Comparison of ENCODE assay signal across 9 cellular contexts in the genomic region with DNA sequence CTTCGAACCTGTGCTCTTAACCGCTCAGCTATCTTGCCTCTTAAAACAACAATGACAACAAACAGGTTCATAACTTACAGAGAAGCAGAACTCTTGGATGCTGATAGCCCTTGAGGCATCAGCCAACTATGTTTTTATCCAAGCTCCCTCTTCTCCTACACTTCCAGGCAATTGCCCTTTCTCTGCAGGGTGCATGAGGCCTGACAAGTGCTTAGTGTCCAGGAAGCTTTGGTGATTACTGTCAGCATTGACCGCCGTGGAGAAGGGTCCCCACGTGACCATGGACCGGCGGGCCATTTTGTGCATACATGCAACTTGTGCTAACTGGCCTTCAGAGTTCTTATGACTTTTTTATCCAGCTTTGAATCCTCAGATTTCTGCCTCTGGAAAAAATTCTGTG.
"Had no signal": no experiment of that assay in that cellular context is flagged by ENCODE, and none has a peak within 500 bp of the region (broad histone marks: within the 10 kb centered on the region; RNA-seq: fewer than 3 reads in every experiment).

No MANE protein-coding gene starts in this region.

- H3K36me3 ChIP-seq: HAP-1 had no signal

- H3K4me1 ChIP-seq: HAP-1 had no signal

- H3K9ac ChIP-seq: KMS-11 had no signal

- DNase-seq: GOT3, H7, HFFc6, IMR-90, KBM-7 had no signal

- H3K4me3 ChIP-seq: HAP-1 had no signal

- ATAC-seq: HCT116 had no signal

- H3K4me2 ChIP-seq: KMS-11 had no signal

- H3K27ac ChIP-seq: HL-60, KMS-11 had no signal
